In genomic region chr10:24665001-24665400, GRCh38 we compare ENCODE assay signal across 22 cellular contexts.
"Had no signal": no experiment of that assay in that cellular context is flagged by ENCODE, and none has a peak within 500 bp of the region (broad histone marks: within the 10 kb centered on the region; RNA-seq: fewer than 3 reads in every experiment).

No MANE protein-coding gene starts in this region.

- H3K27me3 ChIP-seq: foreskin keratinocyte, heart left ventricle, ovary, upper lobe of left lung had no signal

- H3K9me3 ChIP-seq: heart left ventricle, ovary, prostate gland, upper lobe of left lung had no signal

- H3K27ac ChIP-seq: foreskin keratinocyte, heart left ventricle, ovary, prostate gland, upper lobe of left lung had no signal

- H3K4me3 ChIP-seq: heart left ventricle, ovary, prostate gland, upper lobe of left lung had no signal

- DNase-seq: activated CD4-positive, alpha-beta T cell treated with anti-CD3 and anti-CD28 coated beads for 36 hours; activated CD4-positive, CD25-positive, alpha-beta regulatory T cell; activated CD8-positive, alpha-beta memory T cell treated with anti-CD3 and anti-CD28 coated beads, Interleukin-2, amount 10 ng/mL, durations not matched to agents 7 days and 5 days; activated CD8-positive, alpha-beta T cell treated with anti-CD3 and anti-CD28 coated beads, Interleukin-2, amount 10 ng/mL, durations not matched to agents 7 days and 5 days; activated naive CD8-positive, alpha-beta T cell treated with anti-CD3 and anti-CD28 coated beads, Interleukin-2, amount 50 U/mL, for 24 hours; activated T-cell treated with anti-CD3 and anti-CD28 coated beads, Interleukin-2, amount 50 U/mL, for 48 hours; cortex of kidney; endodermal cell; foreskin keratinocyte; heart left ventricle; hypothalamus; immature natural killer cell; kidney; left colon; mammary epithelial cell; naive thymus-derived CD4-positive, alpha-beta T cell; ovary; retina; small intestine; stimulated activated CD4-positive, alpha-beta T cell treated with anti-CD3 and anti-CD28 coated beads, Interleukin-4, amount 100 ng/mL, for 24 hours; upper lobe of left lung had no signal

- H3K36me3 ChIP-seq: ovary, prostate gland had no signal

- H3K4me1 ChIP-seq: foreskin keratinocyte, prostate gland, upper lobe of left lung had no signal
